23 cellular contexts compared by ENCODE assay signal in the genomic region with DNA sequence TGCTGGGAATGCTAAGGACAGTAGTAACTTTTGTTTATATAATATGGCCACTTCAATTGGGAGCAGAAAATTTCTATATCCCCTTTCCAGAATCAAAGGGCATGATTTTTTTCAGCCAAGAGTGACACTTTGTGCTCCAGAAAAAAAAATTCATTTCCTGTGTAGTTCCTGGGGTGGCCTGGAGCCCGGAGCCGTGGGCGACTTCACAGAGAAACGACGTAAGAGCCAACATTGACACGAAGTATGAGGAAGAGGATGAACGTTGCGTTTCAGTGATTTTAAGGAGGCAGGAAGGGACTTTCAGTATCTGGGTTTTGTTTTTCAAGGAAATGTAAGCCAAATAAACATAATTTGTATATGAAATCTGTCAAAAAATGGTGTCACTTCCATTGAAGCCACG.
"Had no signal": no experiment of that assay in that cellular context is flagged by ENCODE, and none has a peak within 500 bp of the region (broad histone marks: within the 10 kb centered on the region; RNA-seq: fewer than 3 reads in every experiment).

No MANE protein-coding gene starts in this region.

- H3K36me3 Mint-ChIP-seq: activated naive CD8-positive, alpha-beta T cell treated with anti-CD3 and anti-CD28 coated beads for 36 hours; stimulated activated memory B cell treated with anti-CD40 and anti-IgM and Interleukin-4, amounts not matched to agents 10 μg/mL and 1 μg/mL and 100 μg/mL, for 72 hours had no signal

- H3K27me3 ChIP-seq: cardiac muscle cell, gastrocnemius medialis, sigmoid colon, stomach, transverse colon, vagina had no signal

- H3K9me3 ChIP-seq: gastrocnemius medialis, sigmoid colon, stomach, transverse colon, vagina had no signal

- H3K4me3 Mint-ChIP-seq: activated naive CD8-positive, alpha-beta T cell treated with anti-CD3 and anti-CD28 coated beads for 36 hours; nephron; stimulated activated memory B cell treated with anti-CD40 and anti-IgM and Interleukin-4, amounts not matched to agents 10 μg/mL and 1 μg/mL and 100 μg/mL, for 72 hours; T-helper 17 cell had no signal

- H3K4me1 Mint-ChIP-seq: activated naive CD8-positive, alpha-beta T cell treated with anti-CD3 and anti-CD28 coated beads for 36 hours had no signal

- H3K4me1 ChIP-seq: transverse colon, vagina had no signal

- H3K9me3 Mint-ChIP-seq: activated naive CD8-positive, alpha-beta T cell treated with anti-CD3 and anti-CD28 coated beads for 36 hours; nephron; stimulated activated memory B cell treated with anti-CD40 and anti-IgM and Interleukin-4, amounts not matched to agents 10 μg/mL and 1 μg/mL and 100 μg/mL, for 72 hours had no signal

- H3K27ac Mint-ChIP-seq: activated naive CD8-positive, alpha-beta T cell treated with anti-CD3 and anti-CD28 coated beads for 36 hours; stimulated activated memory B cell treated with anti-CD40 and anti-IgM and Interleukin-4, amounts not matched to agents 10 μg/mL and 1 μg/mL and 100 μg/mL, for 72 hours; T-helper 17 cell had no signal

- H3K4me3 ChIP-seq: cardiac muscle cell, gastrocnemius medialis, sigmoid colon, smooth muscle cell, stomach, transverse colon, vagina had no signal

- H3K27ac ChIP-seq: cardiac muscle cell, gastrocnemius medialis, sigmoid colon, stomach, vagina had no signal

- FAIRE-seq: keratinocyte had no signal

- DNase-seq: activated CD4-positive, alpha-beta T cell treated with anti-CD3 and anti-CD28 coated beads for 4 hours; activated CD4-positive, alpha-beta T cell treated with anti-CD3 and anti-CD28 coated beads, Interleukin-2, amount 50 U/mL, for 48 hours; activated CD4-positive, CD25-positive, alpha-beta regulatory T cell; activated naive CD4-positive, alpha-beta T cell treated with Interleukin-2 at 50 U/mL for 16 hours; activated naive CD8-positive, alpha-beta T cell treated with anti-CD3 and anti-CD28 coated beads for 36 hours; activated T-cell treated with anti-CD3 and anti-CD28 coated beads, Interleukin-2, amount 50 U/mL, for 48 hours; amniotic stem cell; effector CD4-positive, alpha-beta T cell; erythroblast; gastrocnemius medialis; sigmoid colon; stimulated activated CD4-positive, alpha-beta T cell treated with anti-CD3 and anti-CD28 coated beads, Interleukin-15, amount 100 ng/mL, for 24 hours; stomach; SW 1271; T-helper 17 cell; transverse colon had no signal

- H3K4me2 ChIP-seq: smooth muscle cell had no signal

- ATAC-seq: gastrocnemius medialis; left lobe of liver; stimulated activated memory B cell treated with anti-CD40 and anti-IgM and Interleukin-4, amounts not matched to agents 10 μg/mL and 1 μg/mL and 100 μg/mL, for 72 hours; T-helper 17 cell had no signal
